Comparison of ENCODE assay signal across 7 cellular contexts in genomic region chr4:3904264-3904955, GRCh38.
DNase-seq lines count a peak whose midpoint lies in the region; TF ChIP-seq lines count a peak whose summit lies in the region.
"Not testable (repeated sequence)": the region's sequence is repeated elsewhere in the genome, so short reads cannot be mapped to it uniquely, and the experiment has no call there.

No MANE protein-coding gene starts in this region.

- H2AFZ ChIP-seq in fibroblast of lung (ENCODE audit: low read length) = not testable (repeated sequence)

- in situ Hi-C loops in astrocyte of the cerebellum (cut with HindIII; ENCODE audit: low sequenced_read_pairs) = not testable (repeated sequence)

- H3K9me3 Mint-ChIP-seq in osteocyte (ENCODE audit: unreplicated experiment) = not testable (repeated sequence)

- H3K9me3 ChIP-seq in AG04450 (ENCODE audit: control insufficient read depth, insufficient read depth, low read length); fibroblast of lung (ENCODE audit: control insufficient read depth, insufficient read depth, low read depth, low read length): not testable (repeated sequence)

- H3K27ac Mint-ChIP-seq in osteocyte (ENCODE audit: unreplicated experiment) = peak overlapping the region; percentile 33

- not testable (repeated sequence) for TF ChIP-seq CTCF in AG04450 (IDR thresholded peaks at IDR 0.05; ENCODE audit: low read depth, low read length); astrocyte of the cerebellum (IDR thresholded peaks at IDR 0.05; ENCODE audit: low read depth, low read length, missing control alignments); fibroblast of lung (conservative IDR thresholded peaks at IDR 0.05 in 1 of 2, IDR thresholded peaks at IDR 0.05 in 1 of 2; ENCODE audit: low read depth in 1 of 2, low read length in 2 of 2); osteocyte (IDR thresholded peaks at IDR 0.05)

- H3K27ac ChIP-seq in AG04450 (ENCODE audit: low read depth, low read length) (peak overlapping the region; percentile 67), fibroblast of lung (ENCODE audit: insufficient read depth, low read length) (peak overlapping the region; percentile 79)

- not testable (repeated sequence) for H3K27me3 Mint-ChIP-seq in osteocyte (ENCODE audit: unreplicated experiment)

- H3K4me1 ChIP-seq in fibroblast of lung (ENCODE audit: control insufficient read depth, extremely low read depth, insufficient read depth, low read length) = not testable (repeated sequence)

- not testable (repeated sequence) for DNase-seq in AG04450 (ENCODE audit: low read depth, low spot score); osteocyte (ENCODE audit: extremely low spot score, unreplicated experiment)
- peak; percentile 28 for DNase-seq in GM04504 (ENCODE audit: low read depth)
- DNase-seq in M059J (ENCODE audit: low read depth) = peak; percentile 65
- peak; percentile 18 for DNase-seq in astrocyte of the cerebellum (ENCODE audit: low read depth)
- DNase-seq in fibroblast of lung (ENCODE audit: low read depth in 2 of 2) = peak; percentile 40 to 71
- DNase-seq in kidney tubule cell (ENCODE audit: low spot score) = peak; percentile 21

- H4K20me1 ChIP-seq in fibroblast of lung (ENCODE audit: control insufficient read depth, extremely low read depth, insufficient read depth, low read length) = not testable (repeated sequence)

- not testable (repeated sequence) for H3K36me3 ChIP-seq in fibroblast of lung (ENCODE audit: control insufficient read depth, insufficient read depth, low read length)

- H3K9ac ChIP-seq in fibroblast of lung (ENCODE audit: insufficient read depth, low read length) = not testable (repeated sequence)

- H3K4me1 Mint-ChIP-seq in osteocyte (ENCODE audit: unreplicated experiment) = peaks cover 27% of the 10 kb centered on the region

- H3K27me3 ChIP-seq in AG04450 (ENCODE audit: control insufficient read depth, insufficient read depth, low read length); fibroblast of lung (ENCODE audit: control insufficient read depth, insufficient read depth, low read length): not testable (repeated sequence)

- H3K4me2 ChIP-seq in fibroblast of lung (ENCODE audit: extremely low read depth, insufficient read depth, low read length) = not testable (repeated sequence)

- not testable (repeated sequence) for H3K79me2 ChIP-seq in fibroblast of lung (ENCODE audit: control insufficient read depth, insufficient read depth, low read length)

- POLR2A ChIA-PET in AG04450 (lab: Yijun Ruan, JAX) = interaction anchor here (1.1 kb wide), 1 partner anchor 50 kb away, joined by 3 read pairs; no protein-coding TSS in a partner anchor

- H3K36me3 Mint-ChIP-seq in osteocyte (ENCODE audit: unreplicated experiment) = not testable (repeated sequence)

- not testable (repeated sequence) for H3K4me3 ChIP-seq in AG04450 (ENCODE audit: low read depth, low read length); astrocyte of the cerebellum (ENCODE audit: low read depth, low read length); fibroblast of lung (replicated peaks in 1 of 4; ENCODE audit: control extremely low read depth in 1 of 4, insufficient read depth in 1 of 4, low read depth in 3 of 4, low read length in 4 of 4)

- CTCF ChIA-PET in AG04450 (lab: Charles Lee) = not testable (repeated sequence)

- H3K4me3 Mint-ChIP-seq in osteocyte (ENCODE audit: unreplicated experiment) = not testable (repeated sequence)
